30 cellular contexts compared by ENCODE assay signal in the genomic region with DNA sequence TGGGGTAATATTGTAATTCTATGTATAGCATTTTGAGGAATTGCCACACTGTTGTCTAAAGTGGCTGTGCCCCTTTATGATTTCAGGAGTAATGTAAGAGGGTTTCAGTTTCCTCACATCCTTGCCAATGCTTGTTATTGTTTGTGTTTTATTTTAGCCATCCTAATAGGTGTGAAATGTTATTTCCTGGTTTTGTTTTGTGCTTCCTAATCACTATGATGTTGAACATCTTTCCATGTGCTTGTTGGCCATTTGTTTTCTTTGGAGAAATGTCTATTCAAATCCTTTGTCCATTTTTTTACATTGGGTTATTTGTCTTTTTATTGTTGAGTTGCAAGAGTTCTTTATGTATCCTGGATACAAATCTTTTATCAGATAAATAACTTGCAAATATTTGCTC.
"Had no signal": no experiment of that assay in that cellular context is flagged by ENCODE, and none has a peak within 500 bp of the region (broad histone marks: within the 10 kb centered on the region; RNA-seq: fewer than 3 reads in every experiment).

No MANE protein-coding gene starts in this region.

- H3K27ac ChIP-seq: breast epithelium, cardiac muscle cell, colonic mucosa, dorsolateral prefrontal cortex, epithelial cell of prostate, esophagus squamous epithelium, WERI-Rb-1 had no signal

- H3K9me3 ChIP-seq: breast epithelium, colonic mucosa, esophagus squamous epithelium had no signal

- H3K36me3 ChIP-seq: breast epithelium, cardiac muscle cell, colonic mucosa, esophagus squamous epithelium, WERI-Rb-1 had no signal

- ATAC-seq: activated CD4-positive, CD25-positive, alpha-beta regulatory T cell treated with anti-CD3 and anti-CD28 coated beads, Interleukin-2, amount 50 U/mL, for 24 hours; activated CD8-positive, alpha-beta T cell treated with anti-CD3 and anti-CD28 coated beads for 36 hours; activated T-cell treated with anti-CD3 and anti-CD28 coated beads, Interleukin-2, amount 50 U/mL, for 4 hours; activated T-helper 17 cell treated with anti-CD3 and anti-CD28 coated beads, Interleukin-2, amount 50 U/mL, for 72 hours; T-helper 17 cell had no signal

- H3K4me1 ChIP-seq: breast epithelium, colonic mucosa had no signal

- DNase-seq: activated B cell treated with CpG ODN at 0.5 μM for 24 hours; activated CD4-positive, alpha-beta T cell treated with anti-CD3 and anti-CD28 coated beads for 48 hours; activated CD4-positive, alpha-beta T cell treated with anti-CD3 and anti-CD28 coated beads, Interleukin-2, amount 50 U/mL, for 1 hour; activated CD4-positive, alpha-beta T cell treated with anti-CD3 and anti-CD28 coated beads, Interleukin-2, amount 50 U/mL, for 48 hours; activated CD8-positive, alpha-beta memory T cell treated with anti-CD3 and anti-CD28 coated beads for 24 hours; activated CD8-positive, alpha-beta T cell treated with anti-CD3 and anti-CD28 coated beads for 36 hours; activated effector memory CD4-positive, alpha-beta T cell treated with Interleukin-2 at 50 U/mL for 16 hours; activated gamma-delta T cell treated with Interleukin-2 at 50 U/mL for 16 hours; activated naive CD4-positive, alpha-beta T cell treated with anti-CD3 and anti-CD28 coated beads, Interleukin-2, amount 50 U/mL, for 16 hours; activated naive CD4-positive, alpha-beta T cell treated with Interleukin-2 at 50 U/mL for 16 hours; activated T-cell treated with anti-CD3 and anti-CD28 coated beads, Interleukin-2, amount 50 U/mL, for 4 hours; amniotic stem cell; anterior cingulate cortex; central memory CD4-positive, alpha-beta T cell; cerebellar nuclear complex; colonic mucosa; dorsolateral prefrontal cortex; effector memory CD4-positive, alpha-beta T cell; esophagus squamous epithelium; foreskin melanocyte; head of caudate nucleus; T-helper 1 cell; T-helper 17 cell; T1000; WERI-Rb-1 had no signal

- H3K27me3 ChIP-seq: breast epithelium, cardiac muscle cell, colonic mucosa, dorsolateral prefrontal cortex, esophagus squamous epithelium had no signal

- H3K4me3 ChIP-seq: breast epithelium, cardiac muscle cell, colonic mucosa, dorsolateral prefrontal cortex, esophagus squamous epithelium had no signal
